ENCODE assay signal across 3 cellular contexts in the genomic region with DNA sequence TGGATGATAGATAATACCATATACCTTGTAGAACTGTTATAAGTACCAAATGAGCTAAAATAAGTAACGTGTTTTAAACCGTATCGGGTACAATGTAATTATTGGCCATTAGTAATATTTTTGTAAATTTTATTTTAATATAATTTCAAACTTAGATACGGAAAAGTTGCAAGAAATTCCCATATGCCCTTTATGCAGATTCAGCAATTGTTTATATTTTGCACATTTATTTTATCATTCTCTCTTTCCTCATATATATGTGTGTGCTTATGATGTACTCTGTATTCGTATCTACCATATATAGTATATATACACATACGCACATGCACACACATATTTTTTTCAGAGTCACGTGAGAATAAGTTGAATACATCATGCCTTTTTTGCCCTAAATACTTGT.
TF ChIP-seq lines count a peak whose summit lies in the region.

No MANE protein-coding gene starts in this region.

TF ChIP-seq in HepG2, 621 proteins besides CTCF, POLR2A, EP300 and RAD21:
- TF ChIP-seq CREBL2 (CRISPR knock-in tag; IDR thresholded peaks at IDR 0.05; ENCODE audit: borderline replicate concordance) (no peak), KLF6 (CRISPR knock-in tag; IDR thresholded peaks at IDR 0.05) (no peak), MAFF (IDR thresholded peaks at IDR 0.05; ENCODE audit: low read depth, low read length) (peak; percentile 42; the same call in 1 of the 2 replicates), ZNF761 (CRISPR knock-in tag; conservative IDR thresholded peaks at IDR 0.05) (no peak), MTF2 (CRISPR knock-in tag; IDR thresholded peaks at IDR 0.05; ENCODE audit: borderline replicate concordance) (no peak), ZNF747 (CRISPR knock-in tag; IDR thresholded peaks at IDR 0.05; ENCODE audit: borderline replicate concordance) (no peak), DPF2 (CRISPR knock-in tag; IDR thresholded peaks at IDR 0.05; ENCODE audit: borderline replicate concordance, low read depth) (no peak), ZNF605 (CRISPR knock-in tag; IDR thresholded peaks at IDR 0.05) (no peak), MAFK (conservative IDR thresholded peaks at IDR 0.05 in 1 of 2, IDR thresholded peaks at IDR 0.05 in 1 of 2; ENCODE audit: low read length in 2 of 2) (peak; percentile 61 to 78), ZNF501 (CRISPR knock-in tag; IDR thresholded peaks at IDR 0.05) (no peak)
- TF ChIP-seq, protein P1, sequence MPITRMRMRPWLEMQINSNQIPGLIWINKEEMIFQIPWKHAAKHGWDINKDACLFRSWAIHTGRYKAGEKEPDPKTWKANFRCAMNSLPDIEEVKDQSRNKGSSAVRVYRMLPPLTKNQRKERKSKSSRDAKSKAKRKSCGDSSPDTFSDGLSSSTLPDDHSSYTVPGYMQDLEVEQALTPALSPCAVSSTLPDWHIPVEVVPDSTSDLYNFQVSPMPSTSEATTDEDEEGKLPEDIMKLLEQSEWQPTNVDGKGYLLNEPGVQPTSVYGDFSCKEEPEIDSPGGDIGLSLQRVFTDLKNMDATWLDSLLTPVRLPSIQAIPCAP (CRISPR knock-in tag; IDR thresholded peaks at IDR 0.05; ENCODE audit: low read depth), result no peak

TF ChIP-seq in K562, 482 proteins besides CTCF, POLR2A, EP300 and RAD21:
- TF ChIP-seq DMBX1 (CRISPR knock-in tag; IDR thresholded peaks at IDR 0.05; ENCODE audit: borderline replicate concordance) (no peak), KDM5B (IDR thresholded peaks at IDR 0.05; ENCODE audit: insufficient replicate concordance, low read depth, low read length) (no peak), MCM7 (IDR thresholded peaks at IDR 0.05) (no peak), ETS1 (conservative IDR thresholded peaks at IDR 0.05; ENCODE audit: control insufficient read depth, low read depth, low read length) (no peak), C11orf30 (IDR thresholded peaks at IDR 0.05; ENCODE audit: low read depth) (peak; percentile 55), MAFF (IDR thresholded peaks at IDR 0.05; ENCODE audit: low read length) (peak; percentile 32; the same call in 1 of the 2 replicates), FOXP1 (CRISPR knock-in tag; IDR thresholded peaks at IDR 0.05) (no peak), MAFK (IDR thresholded peaks at IDR 0.05; ENCODE audit: low read length) (peak; percentile 35; the same call in 1 of the 2 replicates), MAFG (tag; conservative IDR thresholded peaks at IDR 0.05) (peak; percentile 40), ZNF316 (IDR thresholded peaks at IDR 0.05) (peak; percentile 82), CBFA2T3 (IDR thresholded peaks at IDR 0.05) (no peak), ZNF644 (tag; IDR thresholded peaks at IDR 0.05; ENCODE audit: low read depth) (no peak), ZNF57 (CRISPR knock-in tag; IDR thresholded peaks at IDR 0.05) (no peak)
- TF ChIP-seq, protein P2, sequence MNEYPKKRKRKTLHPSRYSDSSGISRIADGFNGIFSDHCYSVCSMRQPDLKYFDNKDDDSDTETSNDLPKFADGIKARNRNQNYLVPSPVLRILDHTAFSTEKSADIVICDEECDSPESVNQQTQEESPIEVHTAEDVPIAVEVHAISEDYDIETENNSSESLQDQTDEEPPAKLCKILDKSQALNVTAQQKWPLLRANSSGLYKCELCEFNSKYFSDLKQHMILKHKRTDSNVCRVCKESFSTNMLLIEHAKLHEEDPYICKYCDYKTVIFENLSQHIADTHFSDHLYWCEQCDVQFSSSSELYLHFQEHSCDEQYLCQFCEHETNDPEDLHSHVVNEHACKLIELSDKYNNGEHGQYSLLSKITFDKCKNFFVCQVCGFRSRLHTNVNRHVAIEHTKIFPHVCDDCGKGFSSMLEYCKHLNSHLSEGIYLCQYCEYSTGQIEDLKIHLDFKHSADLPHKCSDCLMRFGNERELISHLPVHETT (CRISPR knock-in tag; conservative IDR thresholded peaks at IDR 0.05 in 1 of 2, IDR thresholded peaks at IDR 0.05 in 1 of 2), result no peak
- TF ChIP-seq, protein P3, sequence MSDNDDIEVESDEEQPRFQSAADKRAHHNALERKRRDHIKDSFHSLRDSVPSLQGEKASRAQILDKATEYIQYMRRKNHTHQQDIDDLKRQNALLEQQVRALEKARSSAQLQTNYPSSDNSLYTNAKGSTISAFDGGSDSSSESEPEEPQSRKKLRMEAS (CRISPR knock-in tag; IDR thresholded peaks at IDR 0.05), result no peak
- TF ChIP-seq, protein P4, sequence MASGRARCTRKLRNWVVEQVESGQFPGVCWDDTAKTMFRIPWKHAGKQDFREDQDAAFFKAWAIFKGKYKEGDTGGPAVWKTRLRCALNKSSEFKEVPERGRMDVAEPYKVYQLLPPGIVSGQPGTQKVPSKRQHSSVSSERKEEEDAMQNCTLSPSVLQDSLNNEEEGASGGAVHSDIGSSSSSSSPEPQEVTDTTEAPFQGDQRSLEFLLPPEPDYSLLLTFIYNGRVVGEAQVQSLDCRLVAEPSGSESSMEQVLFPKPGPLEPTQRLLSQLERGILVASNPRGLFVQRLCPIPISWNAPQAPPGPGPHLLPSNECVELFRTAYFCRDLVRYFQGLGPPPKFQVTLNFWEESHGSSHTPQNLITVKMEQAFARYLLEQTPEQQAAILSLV (tag; IDR thresholded peaks at IDR 0.05), result no peak
- TF ChIP-seq, protein P5, sequence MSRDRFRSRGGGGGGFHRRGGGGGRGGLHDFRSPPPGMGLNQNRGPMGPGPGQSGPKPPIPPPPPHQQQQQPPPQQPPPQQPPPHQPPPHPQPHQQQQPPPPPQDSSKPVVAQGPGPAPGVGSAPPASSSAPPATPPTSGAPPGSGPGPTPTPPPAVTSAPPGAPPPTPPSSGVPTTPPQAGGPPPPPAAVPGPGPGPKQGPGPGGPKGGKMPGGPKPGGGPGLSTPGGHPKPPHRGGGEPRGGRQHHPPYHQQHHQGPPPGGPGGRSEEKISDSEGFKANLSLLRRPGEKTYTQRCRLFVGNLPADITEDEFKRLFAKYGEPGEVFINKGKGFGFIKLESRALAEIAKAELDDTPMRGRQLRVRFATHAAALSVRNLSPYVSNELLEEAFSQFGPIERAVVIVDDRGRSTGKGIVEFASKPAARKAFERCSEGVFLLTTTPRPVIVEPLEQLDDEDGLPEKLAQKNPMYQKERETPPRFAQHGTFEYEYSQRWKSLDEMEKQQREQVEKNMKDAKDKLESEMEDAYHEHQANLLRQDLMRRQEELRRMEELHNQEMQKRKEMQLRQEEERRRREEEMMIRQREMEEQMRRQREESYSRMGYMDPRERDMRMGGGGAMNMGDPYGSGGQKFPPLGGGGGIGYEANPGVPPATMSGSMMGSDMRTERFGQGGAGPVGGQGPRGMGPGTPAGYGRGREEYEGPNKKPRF (IDR thresholded peaks at IDR 0.05; ENCODE audit: low read depth, low read length), result no peak

TF ChIP-seq in SK-N-SH, 30 proteins besides CTCF, POLR2A, EP300 and RAD21:
- TF ChIP-seq USF2 (IDR thresholded peaks at IDR 0.05; ENCODE audit: borderline replicate concordance, low read depth, low read length) (no peak), FOXM1 (IDR thresholded peaks at IDR 0.05; ENCODE audit: low read depth) (no peak), POLR2AphosphoS5 (IDR thresholded peaks at IDR 0.05; ENCODE audit: low read depth, low read length) (no peak), NFIC (IDR thresholded peaks at IDR 0.05; ENCODE audit: borderline replicate concordance) (no peak), TAF1 (IDR thresholded peaks at IDR 0.05; ENCODE audit: borderline replicate concordance, low read depth, low read length) (no peak), GATA2 (CRISPR knock-in tag; IDR thresholded peaks at IDR 0.05) (no peak), TEAD4 (IDR thresholded peaks at IDR 0.05; ENCODE audit: borderline replicate concordance, insufficient read depth) (no peak)
- TF ChIP-seq, protein P6, sequence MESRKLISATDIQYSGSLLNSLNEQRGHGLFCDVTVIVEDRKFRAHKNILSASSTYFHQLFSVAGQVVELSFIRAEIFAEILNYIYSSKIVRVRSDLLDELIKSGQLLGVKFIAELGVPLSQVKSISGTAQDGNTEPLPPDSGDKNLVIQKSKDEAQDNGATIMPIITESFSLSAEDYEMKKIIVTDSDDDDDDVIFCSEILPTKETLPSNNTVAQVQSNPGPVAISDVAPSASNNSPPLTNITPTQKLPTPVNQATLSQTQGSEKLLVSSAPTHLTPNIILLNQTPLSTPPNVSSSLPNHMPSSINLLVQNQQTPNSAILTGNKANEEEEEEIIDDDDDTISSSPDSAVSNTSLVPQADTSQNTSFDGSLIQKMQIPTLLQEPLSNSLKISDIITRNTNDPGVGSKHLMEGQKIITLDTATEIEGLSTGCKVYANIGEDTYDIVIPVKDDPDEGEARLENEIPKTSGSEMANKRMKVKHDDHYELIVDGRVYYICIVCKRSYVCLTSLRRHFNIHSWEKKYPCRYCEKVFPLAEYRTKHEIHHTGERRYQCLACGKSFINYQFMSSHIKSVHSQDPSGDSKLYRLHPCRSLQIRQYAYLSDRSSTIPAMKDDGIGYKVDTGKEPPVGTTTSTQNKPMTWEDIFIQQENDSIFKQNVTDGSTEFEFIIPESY (IDR thresholded peaks at IDR 0.05; ENCODE audit: borderline replicate concordance, low read depth), result no peak
TF ChIP-seq in SK-N-SH: peak in this region for 0.
